Comparison of ENCODE assay signal across 16 cellular contexts in genomic region chr11:80521592-80521991, GRCh38.
"Had no signal": no experiment of that assay in that cellular context is flagged by ENCODE, and none has a peak within 500 bp of the region (broad histone marks: within the 10 kb centered on the region; RNA-seq: fewer than 3 reads in every experiment).

No MANE protein-coding gene starts in this region.

- H3K27ac Mint-ChIP-seq: activated CD8-positive, alpha-beta memory T cell treated with anti-CD3 and anti-CD28 coated beads, Interleukin-2, amount 10 ng/mL, durations not matched to agents 7 days and 5 days; activated naive CD8-positive, alpha-beta T cell; naive thymus-derived CD4-positive, alpha-beta T cell had no signal

- H3K4me3 ChIP-seq: coronary artery, lung, skin epidermis, tibial artery, vagina had no signal

- DNase-seq: activated CD4-positive, alpha-beta T cell treated with anti-CD3 and anti-CD28 coated beads, Interleukin-2, amount 50 U/mL, for 4 hours; activated CD4-positive, CD25-positive, alpha-beta regulatory T cell treated with anti-CD3 and anti-CD28 coated beads, Interleukin-2, amount 50 U/mL, for 72 hours; activated CD8-positive, alpha-beta memory T cell treated with anti-CD3 and anti-CD28 coated beads, Interleukin-2, amount 10 ng/mL, durations not matched to agents 7 days and 5 days; activated effector memory CD4-positive, alpha-beta T cell treated with anti-CD3 and anti-CD28 coated beads, Interleukin-2, amount 50 U/mL, for 16 hours; activated T-cell treated with anti-CD3 and anti-CD28 coated beads, Interleukin-2, amount 50 U/mL, for 4 hours; amygdala; effector CD8-positive, alpha-beta T cell; erythroblast; hippocampal formation; naive thymus-derived CD4-positive, alpha-beta T cell; tibial artery had no signal

- H3K4me1 Mint-ChIP-seq: activated CD8-positive, alpha-beta memory T cell treated with anti-CD3 and anti-CD28 coated beads, Interleukin-2, amount 10 ng/mL, durations not matched to agents 7 days and 5 days; naive thymus-derived CD4-positive, alpha-beta T cell had no signal

- H3K27me3 Mint-ChIP-seq: activated CD8-positive, alpha-beta memory T cell treated with anti-CD3 and anti-CD28 coated beads, Interleukin-2, amount 10 ng/mL, durations not matched to agents 7 days and 5 days; activated naive CD8-positive, alpha-beta T cell; naive thymus-derived CD4-positive, alpha-beta T cell had no signal

- H3K4me3 Mint-ChIP-seq: activated CD8-positive, alpha-beta memory T cell treated with anti-CD3 and anti-CD28 coated beads, Interleukin-2, amount 10 ng/mL, durations not matched to agents 7 days and 5 days; activated naive CD8-positive, alpha-beta T cell; activated T-cell treated with anti-CD3 and anti-CD28 coated beads, Interleukin-2, amount 50 U/mL, for 4 hours; naive thymus-derived CD4-positive, alpha-beta T cell had no signal

- H3K36me3 Mint-ChIP-seq: activated CD8-positive, alpha-beta memory T cell treated with anti-CD3 and anti-CD28 coated beads, Interleukin-2, amount 10 ng/mL, durations not matched to agents 7 days and 5 days; activated naive CD8-positive, alpha-beta T cell; naive thymus-derived CD4-positive, alpha-beta T cell had no signal

- H3K27me3 ChIP-seq: tibial artery, vagina had no signal

- ATAC-seq: activated CD8-positive, alpha-beta memory T cell treated with anti-CD3 and anti-CD28 coated beads, Interleukin-2, amount 10 ng/mL, durations not matched to agents 7 days and 5 days; activated T-cell treated with anti-CD3 and anti-CD28 coated beads, Interleukin-2, amount 50 U/mL, for 4 hours; naive thymus-derived CD4-positive, alpha-beta T cell had no signal

- H3K27ac ChIP-seq: coronary artery, skin epidermis, tibial artery, vagina had no signal

- H3K4me1 ChIP-seq: tibial artery, vagina had no signal

- H3K36me3 ChIP-seq: tibial artery, vagina had no signal
